9 cellular contexts compared by ENCODE assay signal in genomic region chr17:19317359-19318095, GRCh38. TPM values are rescaled to one million over a fixed set of nuclear protein-coding genes. Genes with fewer than 3 reads are reported as not detected.
DNase-seq lines count a peak whose midpoint lies in the region; ATAC-seq and TF ChIP-seq lines count a peak whose summit lies in the region.
"Had no signal": no experiment of that assay in that cellular context is flagged by ENCODE, and none has a peak within 500 bp of the region (broad histone marks: within the 10 kb centered on the region; RNA-seq: fewer than 3 reads in every experiment).

No MANE protein-coding gene starts in this region.

- CTCF ChIA-PET in activated CD4-positive, alpha-beta memory T cell treated with anti-CD3 and anti-CD28 coated beads for 36 hours (lab: Charles Lee) = no interaction called here

- H3K27ac ChIP-seq in layer of hippocampus (ENCODE audit: low read depth, low read length) (peak overlapping the region; percentile 85), substantia nigra (ENCODE audit: low read depth, low read length, poor library complexity, severe bottlenecking) (peak overlapping the region; percentile 95)
- H3K27ac ChIP-seq: PC-9 had no signal

- POLR2A ChIA-PET in activated CD4-positive, alpha-beta memory T cell treated with anti-CD3 and anti-CD28 coated beads for 36 hours (lab: Charles Lee) = no interaction called here

- H3K4me1 Mint-ChIP-seq in activated CD4-positive, alpha-beta memory T cell treated with anti-CD3 and anti-CD28 coated beads for 36 hours (ENCODE audit: low read depth) = no peaks in the 10 kb centered on the region

- H3K36me3 Mint-ChIP-seq in activated CD4-positive, alpha-beta memory T cell treated with anti-CD3 and anti-CD28 coated beads for 36 hours = peaks cover 8% of the 10 kb centered on the region

- intact Hi-C loops in activated CD4-positive, alpha-beta memory T cell treated with anti-CD3 and anti-CD28 coated beads for 36 hours (cut with micrococcal nuclease) = no loop called here

- H3K27me3 ChIP-seq in layer of hippocampus (ENCODE audit: control insufficient read depth, insufficient read depth, low read length) = no peaks in the 10 kb centered on the region

- ATAC-seq in GM18519 (IDR thresholded peaks at IDR 0.05; ENCODE audit: low FRiP score, unreplicated experiment) = peak; percentile 47

- H3K4me3 ChIP-seq in cardiac fibroblast (replicated peaks in 1 of 2; ENCODE audit: low read depth in 2 of 2, low read length in 2 of 2) = no peak overlapping the region
- H3K4me3 ChIP-seq: PC-9 had no signal

- H3K27ac Mint-ChIP-seq in activated CD4-positive, alpha-beta memory T cell treated with anti-CD3 and anti-CD28 coated beads for 36 hours = no peak overlapping the region

- no peaks in the 10 kb centered on the region for H3K9me3 Mint-ChIP-seq in activated CD4-positive, alpha-beta memory T cell treated with anti-CD3 and anti-CD28 coated beads for 36 hours

- H3K27me3 Mint-ChIP-seq in activated CD4-positive, alpha-beta memory T cell treated with anti-CD3 and anti-CD28 coated beads for 36 hours = peaks cover 4% of the 10 kb centered on the region

- DNase-seq in MV-4-11 (lab: John Stamatoyannopoulos, UW) (peak; percentile 73), cardiac fibroblast (ENCODE audit: low read depth in 2 of 2) (peak; percentile 82 to 85), substantia nigra (lab: John Stamatoyannopoulos, UW) (peak; percentile 52 to 98 (median 91)), OCI-M2 (lab: John Stamatoyannopoulos, UW; ENCODE audit: unreplicated experiment) (no peak), DMS153 (lab: John Stamatoyannopoulos, UW) (no peak)
- no peak for DNase-seq in activated CD4-positive, alpha-beta memory T cell treated with anti-CD3 and anti-CD28 coated beads for 36 hours

- H3K4me3 Mint-ChIP-seq in activated CD4-positive, alpha-beta memory T cell treated with anti-CD3 and anti-CD28 coated beads for 36 hours = no peak overlapping the region

- TF ChIP-seq CTCF in cardiac fibroblast (IDR thresholded peaks at IDR 0.05; ENCODE audit: low read depth, low read length) = peak; percentile 30

RNA-seq across cellular contexts. Expression of gene B9D1, which starts 45.0 kb away (rescaled TPM):
- 1 to 10 TPM; 7.2 to 7.6 TPM for total RNA-seq in activated CD4-positive, alpha-beta memory T cell treated with anti-CD3 and anti-CD28 coated beads for 36 hours

Comparison
In these comparisons a context has a peak if more than half of its experiments do, and no peak if none do; other contexts are left out.
1. DNase-seq: peak in MV-4-11 (single experiment), cardiac fibroblast (2 of 2) and substantia nigra (49 of 49); none in OCI-M2 (single experiment), DMS153 (single experiment) and activated CD4-positive, alpha-beta memory T cell treated with anti-CD3 and anti-CD28 coated beads for 36 hours (single experiment).